8 cellular contexts compared by ENCODE assay signal in the genomic region with DNA sequence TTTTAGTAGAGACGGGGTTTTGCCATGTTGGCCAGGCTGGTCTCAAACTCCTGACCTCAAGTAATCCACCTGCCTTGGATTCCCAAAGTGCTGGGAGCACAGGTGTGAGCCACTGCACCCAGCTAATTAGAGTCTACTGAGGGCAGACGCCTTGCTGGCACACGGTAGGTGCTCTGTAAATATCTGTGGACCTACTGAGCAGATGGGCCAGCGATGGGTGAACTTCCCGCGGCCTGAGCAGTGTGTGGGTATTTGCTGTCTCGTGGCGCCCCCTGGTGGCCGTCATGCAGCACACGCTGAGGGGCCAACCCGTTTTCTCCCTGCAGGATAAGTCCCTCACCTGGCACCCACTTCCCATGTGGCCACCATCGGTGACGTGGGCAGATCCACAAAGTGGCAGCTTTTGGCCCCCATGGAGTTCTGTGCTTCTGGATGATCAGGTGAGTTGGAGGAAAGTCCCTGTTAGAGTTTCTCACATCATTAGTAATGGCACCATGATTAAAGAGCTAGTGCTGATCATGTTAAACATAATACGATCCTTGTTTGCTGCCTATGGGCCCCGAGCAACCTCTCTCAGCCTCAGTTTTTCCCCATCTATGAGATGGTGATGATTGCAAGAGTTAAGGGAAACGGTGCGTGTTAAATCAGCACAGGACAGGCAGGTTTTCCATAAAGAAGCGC. TPM values are rescaled to one million over a fixed set of nuclear protein-coding genes. Genes with fewer than 3 reads are reported as not detected.
A peak's percentile ranks its signal among the peaks of the same experiment; 100 is the strongest.
DNase-seq lines count a peak whose midpoint lies in the region; ATAC-seq and TF ChIP-seq lines count a peak whose summit lies in the region.

No MANE protein-coding gene starts in this region.

- H3K9me3 Mint-ChIP-seq in T-cell: no peaks in the 10 kb centered on the region
- peaks cover 6% of the 10 kb centered on the region for H3K9me3 Mint-ChIP-seq in activated naive CD8-positive, alpha-beta T cell treated with anti-CD3 and anti-CD28 coated beads, Interleukin-2, amount 50 U/mL, for 24 hours

- WGBS in heart right ventricle, 2 donors: 21 to 24% methylated on average over 18 of the region's 18 CpGs

- H3K27me3 ChIP-seq in heart right ventricle: peaks cover 0 to 4% (median 0%) of the 10 kb centered on the region in 7 donors

- ATAC-seq in T-cell (replicated peaks in 1 of 4): peak; percentile 89 to 95 (median 94)
- ATAC-seq in activated naive CD8-positive, alpha-beta T cell treated with anti-CD3 and anti-CD28 coated beads, Interleukin-2, amount 50 U/mL, for 24 hours: peak; percentile 92
- ATAC-seq in heart right ventricle: peak; percentile 72 to 82 (median 75)
- no peak for ATAC-seq in GM18861 (IDR thresholded peaks at IDR 0.05; ENCODE audit: unreplicated experiment)

- no peak overlapping the region for H3K4me3 Mint-ChIP-seq in T-cell
- no peak overlapping the region for H3K4me3 Mint-ChIP-seq in activated naive CD8-positive, alpha-beta T cell treated with anti-CD3 and anti-CD28 coated beads, Interleukin-2, amount 50 U/mL, for 24 hours

- peak; percentile 88 to 96 (median 94) for TF ChIP-seq CTCF in heart right ventricle (IDR thresholded peaks at IDR 0.05)

- peak; percentile 77 for DNase-seq in AG08395 (ENCODE audit: low spot score)
- DNase-seq in GM19240 (ENCODE audit: insufficient read length, low spot score): peak; percentile 85
- DNase-seq in MV-4-11 (lab: John Stamatoyannopoulos, UW): peak; percentile 43
- peak; percentile 46 to 82 (median 70) for DNase-seq in T-cell
- peak; percentile 82 for DNase-seq in activated naive CD8-positive, alpha-beta T cell treated with anti-CD3 and anti-CD28 coated beads, Interleukin-2, amount 50 U/mL, for 24 hours
- DNase-seq in heart right ventricle: peak; percentile 75 to 86
- peak; percentile 40 for DNase-seq in pulmonary artery endothelial cell (ENCODE audit: low read depth, low spot score)

- no peaks in the 10 kb centered on the region for H3K9me3 ChIP-seq in heart right ventricle

- no peak overlapping the region for H3K4me3 ChIP-seq in heart right ventricle

- peaks cover 0 to 17% (median 8%) of the 10 kb centered on the region in 9 donors for H3K4me1 ChIP-seq in heart right ventricle

- H3K27me3 Mint-ChIP-seq in T-cell: no peaks in the 10 kb centered on the region
- H3K27me3 Mint-ChIP-seq in activated naive CD8-positive, alpha-beta T cell treated with anti-CD3 and anti-CD28 coated beads, Interleukin-2, amount 50 U/mL, for 24 hours: peaks cover 3% of the 10 kb centered on the region

- CTCF ChIA-PET in T-cell (lab: Charles Lee): interaction anchor here (0.5 to 6.1 kb wide), 15 partner anchors 12 to 465 kb away, joined by 3 to 52 read pairs (median 4); partner anchors contain the start of gene ZDHHC7 (in 1 of the 2)

- POLR2A ChIA-PET in T-cell (lab: Charles Lee): interaction anchor here in 1 of 2 donors (0.6 to 0.7 kb wide), 2 partner anchors 40 to 217 kb away, joined by 3 to 4 read pairs; no protein-coding TSS in a partner anchor

- H3K36me3 ChIP-seq in heart right ventricle: peaks cover 0 to 22% (median 10%) of the 10 kb centered on the region in 9 donors

- intact Hi-C loops in heart right ventricle (cut with DNase I): loop anchor here in 9 of 10 donors (1.0 to 10.0 kb wide), 8 partner anchors 43 to 326 kb away; partner anchors contain the start of gene KLHL36 (in 1 of the 9)

- no peak overlapping the region for H3K27ac ChIP-seq in heart right ventricle

- H3K27ac Mint-ChIP-seq in T-cell: no peak overlapping the region
- H3K27ac Mint-ChIP-seq in activated naive CD8-positive, alpha-beta T cell treated with anti-CD3 and anti-CD28 coated beads, Interleukin-2, amount 50 U/mL, for 24 hours: no peak overlapping the region

- H3K4me1 Mint-ChIP-seq in T-cell: peaks cover 4 to 6% (median 4%) of the 10 kb centered on the region in 3 donors
- H3K4me1 Mint-ChIP-seq in activated naive CD8-positive, alpha-beta T cell treated with anti-CD3 and anti-CD28 coated beads, Interleukin-2, amount 50 U/mL, for 24 hours: peaks cover 1% of the 10 kb centered on the region

- peaks cover 13% of the 10 kb centered on the region for H3K36me3 Mint-ChIP-seq in T-cell
- H3K36me3 Mint-ChIP-seq in activated naive CD8-positive, alpha-beta T cell treated with anti-CD3 and anti-CD28 coated beads, Interleukin-2, amount 50 U/mL, for 24 hours (ENCODE audit: low read depth): peaks cover 5% of the 10 kb centered on the region

RNA-seq across cellular contexts. Expression of gene ZDHHC7, which starts 40.7 kb away (rescaled TPM):
- 10 to 100 TPM; 33.5 to 43.9 (median 38.7) TPM for total RNA-seq in T-cell
- total RNA-seq in heart right ventricle: 10 to 100 TPM; 36.2 to 55.5 (median 43.2) TPM
- polyA plus RNA-seq in heart right ventricle: 10 to 100 TPM; 15.1 to 16.6 TPM
- 54.8 and 56.0 TPM in 2 replicates for total RNA-seq in pulmonary artery endothelial cell

RNA-seq across cellular contexts. Expression of gene KIAA0513, which starts 57.0 kb away (rescaled TPM):
- total RNA-seq in T-cell (10 to 100 TPM in 4 of 5 donors, 1 to 10 TPM in 1; 9.2 to 19.7 (median 17.2) TPM), heart right ventricle (10 to 100 TPM in 2 of 10 donors, 1 to 10 TPM in 8; 5.9 to 10.9 (median 8.5) TPM), pulmonary artery endothelial cell (4.4 and 4.8 TPM in 2 replicates)
- polyA plus RNA-seq in heart right ventricle: 1 to 10 TPM; 2.4 to 3.1 TPM
